ENCODE assay signal across 8 cellular contexts in the genomic region with DNA sequence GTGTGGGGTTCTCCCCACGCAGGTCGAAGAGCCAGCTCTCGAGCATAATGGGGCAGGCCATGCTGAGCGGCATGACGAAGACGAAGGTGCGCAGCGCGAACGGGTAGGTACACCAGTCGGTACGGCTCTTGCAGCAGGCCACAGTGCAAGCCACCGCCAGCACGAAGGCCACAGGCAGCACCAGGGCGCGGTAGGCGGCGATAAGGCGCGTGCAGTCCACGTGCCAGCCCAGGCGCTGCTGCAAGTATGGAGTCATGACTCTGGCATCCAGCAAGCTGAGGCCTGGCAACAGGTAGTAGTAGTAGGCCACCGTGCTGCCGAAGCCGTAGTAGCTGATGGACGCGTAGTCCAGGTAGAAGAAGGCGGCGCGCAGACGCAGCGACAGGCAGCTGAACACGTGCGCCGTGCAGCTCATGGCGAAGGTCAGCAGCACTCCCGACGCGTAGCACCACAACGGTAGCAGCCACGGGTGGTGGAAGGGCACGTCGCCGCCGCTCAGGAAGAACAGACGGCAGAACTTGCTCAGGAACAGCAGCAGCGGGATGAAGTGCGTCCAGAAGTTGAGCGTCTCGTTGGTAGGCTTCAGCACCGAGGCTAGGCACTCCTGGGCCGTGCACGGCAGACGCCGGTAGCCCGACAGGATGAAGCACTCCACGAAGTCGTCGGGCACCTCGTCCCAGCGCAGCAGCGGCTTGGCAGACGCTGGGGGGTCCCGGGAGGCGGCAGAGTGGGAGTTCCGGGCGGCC. TPM values are rescaled to one million over a fixed set of nuclear protein-coding genes. Genes with fewer than 3 reads are reported as not detected.
A peak's percentile ranks its signal among the peaks of the same experiment; 100 is the strongest.
DNase-seq lines count a peak whose midpoint lies in the region; ATAC-seq and TF ChIP-seq lines count a peak whose summit lies in the region.

No MANE protein-coding gene starts in this region.

- H3K27me3 Mint-ChIP-seq in activated CD8-positive, alpha-beta memory T cell treated with anti-CD3 and anti-CD28 coated beads, Interleukin-2, amount 10 ng/mL, durations not matched to agents 7 days and 5 days = peaks cover 83% of the 10 kb centered on the region
- H3K27me3 Mint-ChIP-seq in activated naive CD8-positive, alpha-beta T cell treated with anti-CD3 and anti-CD28 coated beads for 36 hours = peaks cover 78% of the 10 kb centered on the region
- peaks cover 13 to 35% (median 22%) of the 10 kb centered on the region in 3 donors for H3K27me3 Mint-ChIP-seq in immature natural killer cell (ENCODE audit: low read depth in 3 of 3)

- no peaks in the 10 kb centered on the region for H3K36me3 ChIP-seq in tibial artery
- H3K36me3 ChIP-seq in effector memory CD4-positive, alpha-beta T cell (ENCODE audit: control insufficient read depth, insufficient read depth, low read length) = no peaks in the 10 kb centered on the region

- H3K36me3 Mint-ChIP-seq in activated CD8-positive, alpha-beta memory T cell treated with anti-CD3 and anti-CD28 coated beads, Interleukin-2, amount 10 ng/mL, durations not matched to agents 7 days and 5 days = no peaks in the 10 kb centered on the region
- H3K36me3 Mint-ChIP-seq in activated naive CD8-positive, alpha-beta T cell treated with anti-CD3 and anti-CD28 coated beads for 36 hours = no peaks in the 10 kb centered on the region
- peaks cover 0 to 4% (median 4%) of the 10 kb centered on the region in 3 donors for H3K36me3 Mint-ChIP-seq in immature natural killer cell

- CTCF ChIA-PET in activated CD8-positive, alpha-beta memory T cell treated with anti-CD3 and anti-CD28 coated beads, Interleukin-2, amount 10 ng/mL, durations not matched to agents 7 days and 5 days (lab: Charles Lee) = interaction anchor here (1.5 kb wide), 1 partner anchor 32 kb away, joined by 3 read pairs; no protein-coding TSS in a partner anchor

- H3K4me1 Mint-ChIP-seq in activated CD8-positive, alpha-beta memory T cell treated with anti-CD3 and anti-CD28 coated beads, Interleukin-2, amount 10 ng/mL, durations not matched to agents 7 days and 5 days = peaks cover 18% of the 10 kb centered on the region
- H3K4me1 Mint-ChIP-seq in activated naive CD8-positive, alpha-beta T cell treated with anti-CD3 and anti-CD28 coated beads for 36 hours = peaks cover 7% of the 10 kb centered on the region
- H3K4me1 Mint-ChIP-seq in immature natural killer cell = peaks cover 18 to 21% of the 10 kb centered on the region in 2 donors

- H3K9me3 ChIP-seq in tibial artery = no peaks in the 10 kb centered on the region
- H3K9me3 ChIP-seq in effector memory CD4-positive, alpha-beta T cell (ENCODE audit: control insufficient read depth, low read length) = no peaks in the 10 kb centered on the region

- no peak overlapping the region for H3K27ac ChIP-seq in tibial artery
- H3K27ac ChIP-seq in effector memory CD4-positive, alpha-beta T cell (ENCODE audit: insufficient read depth, low read length, poor library complexity, severe bottlenecking) = no peak overlapping the region

- H3K4me3 ChIP-seq in tibial artery = peak overlapping the region; percentile 45 to 64
- H3K4me3 ChIP-seq in effector memory CD4-positive, alpha-beta T cell (ENCODE audit: insufficient read depth, low read depth, low read length, poor library complexity, severe bottlenecking) = no peak overlapping the region

- no peak for TF ChIP-seq CTCF in tibial artery (IDR thresholded peaks at IDR 0.05)

- intact Hi-C loops in tibial artery (cut with DNase I; ENCODE audit: low total_unique reads) = no loop called here

- H3K9me3 Mint-ChIP-seq in activated CD8-positive, alpha-beta memory T cell treated with anti-CD3 and anti-CD28 coated beads, Interleukin-2, amount 10 ng/mL, durations not matched to agents 7 days and 5 days (ENCODE audit: low read depth) = no peaks in the 10 kb centered on the region
- H3K9me3 Mint-ChIP-seq in activated naive CD8-positive, alpha-beta T cell treated with anti-CD3 and anti-CD28 coated beads for 36 hours = no peaks in the 10 kb centered on the region
- peaks cover 0 to 3% (median 0%) of the 10 kb centered on the region in 6 donors for H3K9me3 Mint-ChIP-seq in immature natural killer cell

- ATAC-seq in activated CD8-positive, alpha-beta memory T cell treated with anti-CD3 and anti-CD28 coated beads, Interleukin-2, amount 10 ng/mL, durations not matched to agents 7 days and 5 days = no peak
- no peak for ATAC-seq in HG02840 (IDR thresholded peaks at IDR 0.05; ENCODE audit: low FRiP score, unreplicated experiment)

- H3K4me1 ChIP-seq in tibial artery = peaks cover 0 to 15% (median 9%) of the 10 kb centered on the region in 4 donors
- peaks cover 5% of the 10 kb centered on the region for H3K4me1 ChIP-seq in effector memory CD4-positive, alpha-beta T cell (ENCODE audit: control insufficient read depth, insufficient read depth, low read length, poor library complexity, severe bottlenecking)

- DNase-seq in activated CD8-positive, alpha-beta memory T cell treated with anti-CD3 and anti-CD28 coated beads, Interleukin-2, amount 10 ng/mL, durations not matched to agents 7 days and 5 days = no peak
- DNase-seq in activated CD8-positive, alpha-beta memory T cell treated with anti-CD3 and anti-CD28 coated beads for 24 hours = no peak
- peak; percentile 6 for DNase-seq in activated naive CD8-positive, alpha-beta T cell treated with anti-CD3 and anti-CD28 coated beads for 36 hours
- DNase-seq in immature natural killer cell = no peak
- no peak for DNase-seq in tibial artery
- no peak for DNase-seq in activated CD4-positive, CD25-positive, alpha-beta regulatory T cell (lab: John Stamatoyannopoulos, UW)
- no peak for DNase-seq in effector memory CD4-positive, alpha-beta T cell

- H3K27me3 ChIP-seq in tibial artery = peaks cover 0 to 39% of the 10 kb centered on the region in 2 donors
- H3K27me3 ChIP-seq in effector memory CD4-positive, alpha-beta T cell (replicated peaks; ENCODE audit: control insufficient read depth, insufficient read depth, low read length, poor library complexity, severe bottlenecking) = peaks cover 20% of the 10 kb centered on the region

- no peak overlapping the region for H3K27ac Mint-ChIP-seq in activated CD8-positive, alpha-beta memory T cell treated with anti-CD3 and anti-CD28 coated beads, Interleukin-2, amount 10 ng/mL, durations not matched to agents 7 days and 5 days
- no peak overlapping the region for H3K27ac Mint-ChIP-seq in activated naive CD8-positive, alpha-beta T cell treated with anti-CD3 and anti-CD28 coated beads for 36 hours
- no peak overlapping the region for H3K27ac Mint-ChIP-seq in immature natural killer cell

- H3K4me3 Mint-ChIP-seq in activated CD8-positive, alpha-beta memory T cell treated with anti-CD3 and anti-CD28 coated beads, Interleukin-2, amount 10 ng/mL, durations not matched to agents 7 days and 5 days = peak overlapping the region; percentile 70
- peak overlapping the region; percentile 76 for H3K4me3 Mint-ChIP-seq in activated naive CD8-positive, alpha-beta T cell treated with anti-CD3 and anti-CD28 coated beads for 36 hours
- H3K4me3 Mint-ChIP-seq in immature natural killer cell = peak overlapping the region; percentile 66 to 74 (median 73)

RNA-seq across cellular contexts. Expression of gene PAQR9, which starts 0.8 kb away (rescaled TPM):
- total RNA-seq in activated CD8-positive, alpha-beta memory T cell treated with anti-CD3 and anti-CD28 coated beads, Interleukin-2, amount 10 ng/mL, durations not matched to agents 7 days and 5 days = not detected
- not detected for total RNA-seq in activated naive CD8-positive, alpha-beta T cell treated with anti-CD3 and anti-CD28 coated beads for 36 hours
- polyA plus RNA-seq in immature natural killer cell = not detected

RNA-seq across cellular contexts. Expression of gene U2SURP, which starts 38.7 kb away (rescaled TPM):
- 100 to 1,000 TPM; 155 to 163 TPM for total RNA-seq in activated CD8-positive, alpha-beta memory T cell treated with anti-CD3 and anti-CD28 coated beads, Interleukin-2, amount 10 ng/mL, durations not matched to agents 7 days and 5 days
- 100 to 1,000 TPM; 201 to 209 TPM for total RNA-seq in activated naive CD8-positive, alpha-beta T cell treated with anti-CD3 and anti-CD28 coated beads for 36 hours
- 100 to 1,000 TPM in 1 of 3 donors, 10 to 100 TPM in 2; 82.7 to 120 (median 86.0) TPM for polyA plus RNA-seq in immature natural killer cell
